ENCODE assay signal across 15 cellular contexts in genomic region chr3:2354702-2355101, GRCh38.
DNase-seq lines count a peak whose midpoint lies in the region; ATAC-seq, FAIRE-seq and TF ChIP-seq lines count a peak whose summit lies in the region.
"Had no signal": no experiment of that assay in that cellular context is flagged by ENCODE, and none has a peak within 500 bp of the region (broad histone marks: within the 10 kb centered on the region; RNA-seq: fewer than 3 reads in every experiment).

No MANE protein-coding gene starts in this region.

- H3K9ac ChIP-seq in astrocyte (ENCODE audit: low read length) (no peak overlapping the region), smooth muscle cell (ENCODE audit: low read depth) (no peak overlapping the region)

- ATAC-seq in right cardiac atrium (peak; percentile 97 to 98), HG02610 (IDR thresholded peaks at IDR 0.05; ENCODE audit: unreplicated experiment) (no peak), WTC11 (no peak)
- no peak for ATAC-seq in activated CD8-positive, alpha-beta T cell treated with anti-CD3 and anti-CD28 coated beads for 36 hours

- H3K4me3 Mint-ChIP-seq in astrocyte (ENCODE audit: unreplicated experiment): no peak overlapping the region
- H3K4me3 Mint-ChIP-seq in activated CD8-positive, alpha-beta T cell treated with anti-CD3 and anti-CD28 coated beads for 36 hours: no peak overlapping the region
- no peak overlapping the region for H3K4me3 Mint-ChIP-seq in WTC11
- H3K4me3 Mint-ChIP-seq: memory B cell had no signal

- POLR2A ChIA-PET in activated CD8-positive, alpha-beta T cell treated with anti-CD3 and anti-CD28 coated beads for 36 hours (lab: Charles Lee): no interaction called here
- POLR2A ChIA-PET in WTC11 (lab: Charles Lee): no interaction called here

- CTCF ChIA-PET in activated CD8-positive, alpha-beta T cell treated with anti-CD3 and anti-CD28 coated beads for 36 hours (lab: Charles Lee): no interaction called here
- CTCF ChIA-PET in WTC11 (lab: Charles Lee): no interaction called here

- H3K27me3 ChIP-seq in astrocyte (ENCODE audit: insufficient read depth, low read length) (no peaks in the 10 kb centered on the region), right cardiac atrium (ENCODE audit: control insufficient read depth, insufficient read depth) (no peaks in the 10 kb centered on the region), smooth muscle cell (ENCODE audit: low read depth) (peaks cover 5% of the 10 kb centered on the region)

- H3K9me3 ChIP-seq in astrocyte (ENCODE audit: insufficient read depth, low read depth, low read length) (no peaks in the 10 kb centered on the region), right cardiac atrium (ENCODE audit: control insufficient read depth, low read length) (no peaks in the 10 kb centered on the region), smooth muscle cell (replicated peaks; ENCODE audit: low read depth) (no peaks in the 10 kb centered on the region)
- H3K9me3 ChIP-seq: HAP-1 had no signal

- H3K36me3 Mint-ChIP-seq in astrocyte (ENCODE audit: low read depth, unreplicated experiment) (no peaks in the 10 kb centered on the region), WTC11 (peaks cover 69% of the 10 kb centered on the region)
- H3K36me3 Mint-ChIP-seq in activated CD8-positive, alpha-beta T cell treated with anti-CD3 and anti-CD28 coated beads for 36 hours (ENCODE audit: low read depth): no peaks in the 10 kb centered on the region
- H3K36me3 Mint-ChIP-seq: memory B cell had no signal

- DNase-seq in NCI-H510A treated with DMSO at 0.1 percent for 48 hours (lab: John Stamatoyannopoulos, UW) (peak; percentile 23), NCI-H510A (lab: John Stamatoyannopoulos, UW) (no peak), astrocyte (ENCODE audit: low read depth) (peak; percentile 2), right cardiac atrium (no peak), smooth muscle cell (lab: John Stamatoyannopoulos, UW; ENCODE audit: unreplicated experiment) (no peak), WTC11 (ENCODE audit: low spot score) (no peak)
- no peak for DNase-seq in activated CD8-positive, alpha-beta T cell treated with anti-CD3 and anti-CD28 coated beads for 36 hours
- DNase-seq: activated CD8-positive, alpha-beta memory T cell treated with anti-CD3 and anti-CD28 coated beads for 24 hours; GF-D8; NCI-H2029 treated with DMSO at 0.1 percent for 48 hours; stimulated activated CD4-positive, alpha-beta T cell treated with anti-CD3 and anti-CD28 coated beads, Interleukin-12 subunit alpha, Interleukin-12 subunit beta, amount 100 ng/mL, for 4 hours had no signal

- H3K27me3 Mint-ChIP-seq in astrocyte (ENCODE audit: low read depth, unreplicated experiment) (no peaks in the 10 kb centered on the region), WTC11 (ENCODE audit: low read depth) (peaks cover 3% of the 10 kb centered on the region)
- H3K27me3 Mint-ChIP-seq in activated CD8-positive, alpha-beta T cell treated with anti-CD3 and anti-CD28 coated beads for 36 hours: no peaks in the 10 kb centered on the region
- H3K27me3 Mint-ChIP-seq: memory B cell had no signal

- H3K4me2 ChIP-seq in astrocyte (ENCODE audit: low read length) (no peak overlapping the region), smooth muscle cell (no peak overlapping the region)

- no peaks in the 10 kb centered on the region for H4K20me1 ChIP-seq in astrocyte (ENCODE audit: insufficient read depth, low read length)
- H4K20me1 ChIP-seq in smooth muscle cell (ENCODE audit: low read depth): no peaks in the 10 kb centered on the region

- no peak overlapping the region for H3K27ac ChIP-seq in astrocyte (ENCODE audit: low read depth, low read length)
- no peak overlapping the region for H3K27ac ChIP-seq in right cardiac atrium (ENCODE audit: low read length)
- H3K27ac ChIP-seq in smooth muscle cell (ENCODE audit: low read depth): peak overlapping the region; percentile 3

- intact Hi-C loops in right cardiac atrium (cut with DNase I): no loop called here
- intact Hi-C loops in activated CD8-positive, alpha-beta T cell treated with anti-CD3 and anti-CD28 coated beads for 36 hours (cut with micrococcal nuclease): no loop called here

- no peak overlapping the region for H3K4me3 ChIP-seq in astrocyte (ENCODE audit: insufficient read depth, low read depth, low read length)
- H3K4me3 ChIP-seq in right cardiac atrium (ENCODE audit: low read length): no peak overlapping the region
- H3K4me3 ChIP-seq in smooth muscle cell: no peak overlapping the region
- H3K4me3 ChIP-seq: HAP-1 had no signal

- H3K9me3 Mint-ChIP-seq in astrocyte (ENCODE audit: unreplicated experiment): peaks cover 8% of the 10 kb centered on the region
- H3K9me3 Mint-ChIP-seq in activated CD8-positive, alpha-beta T cell treated with anti-CD3 and anti-CD28 coated beads for 36 hours: no peaks in the 10 kb centered on the region
- peaks cover 76% of the 10 kb centered on the region for H3K9me3 Mint-ChIP-seq in WTC11

- H3K4me1 Mint-ChIP-seq in astrocyte (ENCODE audit: low read depth, unreplicated experiment) (no peaks in the 10 kb centered on the region), WTC11 (no peaks in the 10 kb centered on the region)
- no peaks in the 10 kb centered on the region for H3K4me1 Mint-ChIP-seq in activated CD8-positive, alpha-beta T cell treated with anti-CD3 and anti-CD28 coated beads for 36 hours (ENCODE audit: low read depth)
- H3K4me1 Mint-ChIP-seq: memory B cell had no signal

- WGBS in right cardiac atrium: 4% methylated on average over 1 of the region's 1 CpG
- 0% methylated on average over 1 of the region's 1 CpG for WGBS in smooth muscle cell (ENCODE audit: low lambda C conversion rate)

- no peaks in the 10 kb centered on the region for H3K79me2 ChIP-seq in astrocyte (ENCODE audit: insufficient read depth, low read length)
- no peaks in the 10 kb centered on the region for H3K79me2 ChIP-seq in smooth muscle cell (ENCODE audit: low read depth)

- H3K27ac Mint-ChIP-seq in astrocyte (ENCODE audit: unreplicated experiment) (no peak overlapping the region), WTC11 (no peak overlapping the region)
- no peak overlapping the region for H3K27ac Mint-ChIP-seq in activated CD8-positive, alpha-beta T cell treated with anti-CD3 and anti-CD28 coated beads for 36 hours
- H3K27ac Mint-ChIP-seq: memory B cell had no signal

- H3K36me3 ChIP-seq in astrocyte (ENCODE audit: insufficient read depth, low read length): no peaks in the 10 kb centered on the region
- no peaks in the 10 kb centered on the region for H3K36me3 ChIP-seq in smooth muscle cell (ENCODE audit: low read depth)
- H3K36me3 ChIP-seq: HAP-1 had no signal

- H2AFZ ChIP-seq in astrocyte (ENCODE audit: low read depth, low read length) (no peak overlapping the region), smooth muscle cell (ENCODE audit: low read depth) (no peak overlapping the region)

- TF ChIP-seq CTCF in astrocyte (IDR thresholded peaks at IDR 0.05; ENCODE audit: insufficient read depth, low read depth, low read length) (no peak), smooth muscle cell (IDR thresholded peaks at IDR 0.05; ENCODE audit: borderline replicate concordance, insufficient read depth, poor library complexity, severe bottlenecking) (no peak), WTC11 (IDR thresholded peaks at IDR 0.05) (no peak)
- TF ChIP-seq CTCF in activated CD8-positive, alpha-beta T cell treated with anti-CD3 and anti-CD28 coated beads for 36 hours (IDR thresholded peaks at IDR 0.05): no peak

- H3K4me1 ChIP-seq in astrocyte (ENCODE audit: insufficient read depth, low read length): no peaks in the 10 kb centered on the region
- no peaks in the 10 kb centered on the region for H3K4me1 ChIP-seq in right cardiac atrium (ENCODE audit: control insufficient read depth, insufficient read depth, low read length)
- no peaks in the 10 kb centered on the region for H3K4me1 ChIP-seq in smooth muscle cell (ENCODE audit: low read depth)
- H3K4me1 ChIP-seq: HAP-1 had no signal

- H3F3A ChIP-seq in smooth muscle cell (ENCODE audit: low read depth): no peaks in the 10 kb centered on the region

- FAIRE-seq in astrocyte (lab: Jason Lieb, UNC): no peak
- FAIRE-seq: endothelial cell of umbilical vein had no signal

TF ChIP-seq in WTC11, 78 proteins besides CTCF, POLR2A, EP300 and RAD21 (continues in another document):
- TF ChIP-seq ZNF396 (CRISPR knock-in tag; IDR thresholded peaks at IDR 0.05; ENCODE audit: borderline replicate concordance): no peak
- TF ChIP-seq ZNF423 (CRISPR knock-in tag; IDR thresholded peaks at IDR 0.05): no peak
- TF ChIP-seq ZNF138 (CRISPR knock-in tag; conservative IDR thresholded peaks at IDR 0.05): no peak
- TF ChIP-seq NFE2L1 (CRISPR knock-in tag; IDR thresholded peaks at IDR 0.05): no peak
- no peak for TF ChIP-seq ATF2 (CRISPR knock-in tag; IDR thresholded peaks at IDR 0.05; ENCODE audit: borderline replicate concordance, low read depth)
- no peak for TF ChIP-seq PREB (CRISPR knock-in tag; IDR thresholded peaks at IDR 0.05; ENCODE audit: borderline replicate concordance)

Comparison
In these comparisons a context has a peak if more than half of its experiments do, and no peak if none do; other contexts are left out.
1. DNase-seq: peak in NCI-H510A treated with DMSO at 0.1 percent for 48 hours (single experiment) and astrocyte (single experiment); none in NCI-H510A (single experiment), right cardiac atrium (0 of 3), smooth muscle cell (single experiment), activated CD8-positive, alpha-beta T cell treated with anti-CD3 and anti-CD28 coated beads for 36 hours (single experiment) and WTC11 (single experiment).
2. ATAC-seq: peak in right cardiac atrium (2 of 2); none in activated CD8-positive, alpha-beta T cell treated with anti-CD3 and anti-CD28 coated beads for 36 hours (single experiment), HG02610 (single experiment) and WTC11 (single experiment).